In the genomic region with DNA sequence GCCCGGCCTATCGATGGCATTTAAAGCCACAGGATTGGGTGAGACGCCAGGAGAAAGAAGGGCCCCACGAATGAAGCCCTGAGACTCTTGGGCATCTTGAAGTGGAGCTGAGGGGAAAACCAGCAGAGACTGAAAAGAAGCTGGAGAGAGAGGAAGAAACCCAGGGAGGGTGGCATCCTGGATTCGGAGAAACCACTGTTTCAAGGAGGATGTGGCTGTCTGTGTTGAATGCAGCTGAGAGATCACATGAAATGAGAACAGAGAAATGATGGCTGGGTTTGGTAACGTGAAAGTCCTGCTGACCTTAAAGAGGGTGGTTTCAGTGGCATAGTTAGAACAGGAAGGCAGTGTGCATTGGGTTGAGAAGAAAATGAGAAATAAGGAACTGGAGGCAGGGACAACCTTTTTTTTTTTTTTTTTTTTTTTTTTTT, we compare ENCODE assay signal across 1 cellular context.
TF ChIP-seq lines count a peak whose summit lies in the region.

No MANE protein-coding gene starts in this region.

TF ChIP-seq in GM23338, 12 proteins besides CTCF, POLR2A, EP300 and RAD21 (continued from another document):
- TF ChIP-seq, protein P1, sequence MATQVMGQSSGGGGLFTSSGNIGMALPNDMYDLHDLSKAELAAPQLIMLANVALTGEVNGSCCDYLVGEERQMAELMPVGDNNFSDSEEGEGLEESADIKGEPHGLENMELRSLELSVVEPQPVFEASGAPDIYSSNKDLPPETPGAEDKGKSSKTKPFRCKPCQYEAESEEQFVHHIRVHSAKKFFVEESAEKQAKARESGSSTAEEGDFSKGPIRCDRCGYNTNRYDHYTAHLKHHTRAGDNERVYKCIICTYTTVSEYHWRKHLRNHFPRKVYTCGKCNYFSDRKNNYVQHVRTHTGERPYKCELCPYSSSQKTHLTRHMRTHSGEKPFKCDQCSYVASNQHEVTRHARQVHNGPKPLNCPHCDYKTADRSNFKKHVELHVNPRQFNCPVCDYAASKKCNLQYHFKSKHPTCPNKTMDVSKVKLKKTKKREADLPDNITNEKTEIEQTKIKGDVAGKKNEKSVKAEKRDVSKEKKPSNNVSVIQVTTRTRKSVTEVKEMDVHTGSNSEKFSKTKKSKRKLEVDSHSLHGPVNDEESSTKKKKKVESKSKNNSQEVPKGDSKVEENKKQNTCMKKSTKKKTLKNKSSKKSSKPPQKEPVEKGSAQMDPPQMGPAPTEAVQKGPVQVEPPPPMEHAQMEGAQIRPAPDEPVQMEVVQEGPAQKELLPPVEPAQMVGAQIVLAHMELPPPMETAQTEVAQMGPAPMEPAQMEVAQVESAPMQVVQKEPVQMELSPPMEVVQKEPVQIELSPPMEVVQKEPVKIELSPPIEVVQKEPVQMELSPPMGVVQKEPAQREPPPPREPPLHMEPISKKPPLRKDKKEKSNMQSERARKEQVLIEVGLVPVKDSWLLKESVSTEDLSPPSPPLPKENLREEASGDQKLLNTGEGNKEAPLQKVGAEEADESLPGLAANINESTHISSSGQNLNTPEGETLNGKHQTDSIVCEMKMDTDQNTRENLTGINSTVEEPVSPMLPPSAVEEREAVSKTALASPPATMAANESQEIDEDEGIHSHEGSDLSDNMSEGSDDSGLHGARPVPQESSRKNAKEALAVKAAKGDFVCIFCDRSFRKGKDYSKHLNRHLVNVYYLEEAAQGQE (IDR thresholded peaks at IDR 0.05; ENCODE audit: unreplicated experiment) = no peak
